14 cellular contexts compared by ENCODE assay signal in the genomic region with DNA sequence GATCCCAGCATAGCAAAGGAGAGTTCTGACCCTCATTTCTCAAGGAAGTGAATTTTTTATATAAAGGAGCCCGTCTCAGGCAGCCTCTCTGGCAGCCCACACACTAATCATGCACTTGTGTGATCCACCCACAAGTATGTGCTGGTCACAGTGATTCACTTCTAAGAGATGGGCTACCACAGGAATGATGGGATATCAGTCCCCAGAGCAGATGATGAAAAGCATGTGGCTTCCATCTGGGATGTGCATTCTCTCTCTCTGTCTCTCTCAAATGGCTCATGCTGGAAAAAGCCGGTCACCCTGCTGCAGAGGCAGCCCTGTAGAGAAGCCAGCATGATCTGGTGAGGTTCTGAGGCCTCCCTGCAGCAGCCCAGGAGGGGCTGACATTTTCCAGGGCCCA.
DNase-seq lines count a peak whose midpoint lies in the region; ATAC-seq, FAIRE-seq and TF ChIP-seq lines count a peak whose summit lies in the region.
"Had no signal": no experiment of that assay in that cellular context is flagged by ENCODE, and none has a peak within 500 bp of the region (broad histone marks: within the 10 kb centered on the region; RNA-seq: fewer than 3 reads in every experiment).

No MANE protein-coding gene starts in this region.

- no peak for FAIRE-seq in pancreas (lab: Jason Lieb, UNC)
- FAIRE-seq: GM18507 had no signal

- H3K4me3 ChIP-seq in SK-N-SH (ENCODE audit: low read depth in 2 of 2, low read length in 1 of 2) (no peak overlapping the region), foreskin fibroblast (ENCODE audit: low read depth in 1 of 2, low read length in 2 of 2) (no peak overlapping the region), pancreas (no peak overlapping the region)

- no peaks in the 10 kb centered on the region; the same call in 1 of the 2 replicates for H3K27me3 ChIP-seq in SK-N-SH (ENCODE audit: insufficient read depth)
- no peaks in the 10 kb centered on the region for H3K27me3 ChIP-seq in pancreas
- H3K27me3 ChIP-seq: brain microvascular endothelial cell had no signal

- H3K9me2 ChIP-seq in SK-N-SH: no peaks in the 10 kb centered on the region

- no peak for TF ChIP-seq RAD21 in SK-N-SH (IDR thresholded peaks at IDR 0.05; ENCODE audit: low read length)

- CTCF ChIA-PET in SK-N-SH (lab: Yijun Ruan, JAX): no interaction called here

- POLR2A ChIA-PET in SK-N-SH (lab: Yijun Ruan, JAX): no interaction called here

- H3K9me3 ChIP-seq in SK-N-SH (no peaks in the 10 kb centered on the region), pancreas (no peaks in the 10 kb centered on the region)

- H3K36me3 ChIP-seq in SK-N-SH (replicated peaks in 1 of 2; ENCODE audit: control insufficient read depth in 1 of 2, insufficient read depth in 2 of 2, low read length in 1 of 2) (no peaks in the 10 kb centered on the region), pancreas (no peaks in the 10 kb centered on the region)
- H3K36me3 ChIP-seq: brain microvascular endothelial cell had no signal

- no peak for TF ChIP-seq CTCF in SK-N-SH (IDR thresholded peaks at IDR 0.05)
- TF ChIP-seq CTCF in foreskin fibroblast (IDR thresholded peaks at IDR 0.05; ENCODE audit: low read depth, low read length): no peak
- TF ChIP-seq CTCF in pancreas (IDR thresholded peaks at IDR 0.05): no peak

- ATAC-seq in pancreas (peak in 3 of 4 donors; percentile 51 to 79 (median 68)), GM18907 (IDR thresholded peaks at IDR 0.05; ENCODE audit: unreplicated experiment) (no peak), GM19351 (IDR thresholded peaks at IDR 0.05; ENCODE audit: unreplicated experiment) (no peak)

- peak overlapping the region; percentile 68; the same call in 1 of the 2 replicates for H3K4me2 ChIP-seq in SK-N-SH

- intact Hi-C loops in pancreas (cut with DNase I): no loop called here

- DNase-seq in Daoy (ENCODE audit: low read depth) (peak; percentile 90), SK-N-SH (no peak), foreskin fibroblast (peak; percentile 87 to 94), pancreas (peak in 1 of 6 donors; percentile 22), cortex of kidney (lab: John Stamatoyannopoulos, UW) (no peak), cerebellar cortex (ENCODE audit: low spot score) (no peak)
- DNase-seq: activated CD4-positive, CD25-positive, alpha-beta regulatory T cell treated with anti-CD3 and anti-CD28 coated beads, Interleukin-2, amount 50 U/mL, for 72 hours; brain microvascular endothelial cell; NCI-H1694; retina; stimulated activated naive CD4-positive, alpha-beta T cell treated with Interleukin-2 at 50 U/mL for 16 hours had no signal

- H3K4me1 ChIP-seq in SK-N-SH (ENCODE audit: control insufficient read depth in 1 of 2, insufficient read depth in 2 of 2, low read depth in 1 of 2, low read length in 1 of 2) (peaks cover 0 to 16% of the 10 kb centered on the region in 2 experiments; a peak in 1 of 4 replicates), pancreas (no peaks in the 10 kb centered on the region)

- no peaks in the 10 kb centered on the region for H4K20me1 ChIP-seq in SK-N-SH (ENCODE audit: insufficient read depth)

- WGBS in SK-N-SH (ENCODE audit: low lambda C conversion rate): 0% methylated on average over 2 of the region's 2 CpGs
- WGBS in pancreas, 2 donors: 52 to 64% methylated on average over 2 of the region's 2 CpGs

- H3K27ac ChIP-seq in SK-N-SH (ENCODE audit: low read depth in 2 of 2, low read length in 1 of 2) (peak overlapping the region in 1 of 2 experiments; percentile 81; a peak in 3 of 4 replicates), pancreas (no peak overlapping the region)
- H3K27ac ChIP-seq: brain microvascular endothelial cell had no signal

- peak in 1 of 2 experiments; percentile 71; a peak in 3 of 4 replicates for TF ChIP-seq EP300 in SK-N-SH (IDR thresholded peaks at IDR 0.05; ENCODE audit: borderline replicate concordance in 1 of 2, low read depth in 1 of 2, low read length in 1 of 2)

- H3K79me2 ChIP-seq in SK-N-SH (ENCODE audit: insufficient read depth): no peaks in the 10 kb centered on the region

- H3F3A ChIP-seq in SK-N-SH (replicated peaks; ENCODE audit: insufficient read depth): peaks cover 14% of the 10 kb centered on the region

- peak overlapping the region; percentile 28; the same call in 1 of the 2 replicates for H3K9ac ChIP-seq in SK-N-SH

- peak overlapping the region; percentile 65; the same call in 1 of the 2 replicates for H2AFZ ChIP-seq in SK-N-SH (ENCODE audit: low read depth)

TF ChIP-seq in SK-N-SH, 30 proteins besides CTCF, POLR2A, EP300 and RAD21 (continues in another document):
- TF ChIP-seq, protein P1, sequence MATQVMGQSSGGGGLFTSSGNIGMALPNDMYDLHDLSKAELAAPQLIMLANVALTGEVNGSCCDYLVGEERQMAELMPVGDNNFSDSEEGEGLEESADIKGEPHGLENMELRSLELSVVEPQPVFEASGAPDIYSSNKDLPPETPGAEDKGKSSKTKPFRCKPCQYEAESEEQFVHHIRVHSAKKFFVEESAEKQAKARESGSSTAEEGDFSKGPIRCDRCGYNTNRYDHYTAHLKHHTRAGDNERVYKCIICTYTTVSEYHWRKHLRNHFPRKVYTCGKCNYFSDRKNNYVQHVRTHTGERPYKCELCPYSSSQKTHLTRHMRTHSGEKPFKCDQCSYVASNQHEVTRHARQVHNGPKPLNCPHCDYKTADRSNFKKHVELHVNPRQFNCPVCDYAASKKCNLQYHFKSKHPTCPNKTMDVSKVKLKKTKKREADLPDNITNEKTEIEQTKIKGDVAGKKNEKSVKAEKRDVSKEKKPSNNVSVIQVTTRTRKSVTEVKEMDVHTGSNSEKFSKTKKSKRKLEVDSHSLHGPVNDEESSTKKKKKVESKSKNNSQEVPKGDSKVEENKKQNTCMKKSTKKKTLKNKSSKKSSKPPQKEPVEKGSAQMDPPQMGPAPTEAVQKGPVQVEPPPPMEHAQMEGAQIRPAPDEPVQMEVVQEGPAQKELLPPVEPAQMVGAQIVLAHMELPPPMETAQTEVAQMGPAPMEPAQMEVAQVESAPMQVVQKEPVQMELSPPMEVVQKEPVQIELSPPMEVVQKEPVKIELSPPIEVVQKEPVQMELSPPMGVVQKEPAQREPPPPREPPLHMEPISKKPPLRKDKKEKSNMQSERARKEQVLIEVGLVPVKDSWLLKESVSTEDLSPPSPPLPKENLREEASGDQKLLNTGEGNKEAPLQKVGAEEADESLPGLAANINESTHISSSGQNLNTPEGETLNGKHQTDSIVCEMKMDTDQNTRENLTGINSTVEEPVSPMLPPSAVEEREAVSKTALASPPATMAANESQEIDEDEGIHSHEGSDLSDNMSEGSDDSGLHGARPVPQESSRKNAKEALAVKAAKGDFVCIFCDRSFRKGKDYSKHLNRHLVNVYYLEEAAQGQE (IDR thresholded peaks at IDR 0.05; ENCODE audit: low read depth, low read length): no peak
- TF ChIP-seq TCF12 (IDR thresholded peaks at IDR 0.05) (peak; percentile 97), GATA2 (CRISPR knock-in tag; IDR thresholded peaks at IDR 0.05) (no peak), MEF2A (IDR thresholded peaks at IDR 0.05; ENCODE audit: borderline replicate concordance, low read depth) (no peak), GABPA (IDR thresholded peaks at IDR 0.05; ENCODE audit: low read depth) (no peak), NRF1 (IDR thresholded peaks at IDR 0.05; ENCODE audit: low read depth, low read length) (no peak), FOSL2 (IDR thresholded peaks at IDR 0.05; ENCODE audit: borderline replicate concordance, low read depth) (peak; percentile 81), RFX5 (IDR thresholded peaks at IDR 0.05; ENCODE audit: low read length) (no peak), TAF1 (IDR thresholded peaks at IDR 0.05; ENCODE audit: borderline replicate concordance, low read depth, low read length) (no peak), RXRA (IDR thresholded peaks at IDR 0.05; ENCODE audit: borderline replicate concordance, low read depth) (no peak), POLR2AphosphoS5 (IDR thresholded peaks at IDR 0.05; ENCODE audit: low read depth, low read length) (peak; percentile 49; the same call in 1 of the 2 replicates)
- TF ChIP-seq, protein P2, sequence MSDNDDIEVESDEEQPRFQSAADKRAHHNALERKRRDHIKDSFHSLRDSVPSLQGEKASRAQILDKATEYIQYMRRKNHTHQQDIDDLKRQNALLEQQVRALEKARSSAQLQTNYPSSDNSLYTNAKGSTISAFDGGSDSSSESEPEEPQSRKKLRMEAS (IDR thresholded peaks at IDR 0.05; ENCODE audit: low read depth): peak; percentile 94
- TF ChIP-seq, protein P3, sequence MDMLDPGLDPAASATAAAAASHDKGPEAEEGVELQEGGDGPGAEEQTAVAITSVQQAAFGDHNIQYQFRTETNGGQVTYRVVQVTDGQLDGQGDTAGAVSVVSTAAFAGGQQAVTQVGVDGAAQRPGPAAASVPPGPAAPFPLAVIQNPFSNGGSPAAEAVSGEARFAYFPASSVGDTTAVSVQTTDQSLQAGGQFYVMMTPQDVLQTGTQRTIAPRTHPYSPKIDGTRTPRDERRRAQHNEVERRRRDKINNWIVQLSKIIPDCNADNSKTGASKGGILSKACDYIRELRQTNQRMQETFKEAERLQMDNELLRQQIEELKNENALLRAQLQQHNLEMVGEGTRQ (IDR thresholded peaks at IDR 0.05; ENCODE audit: borderline replicate concordance, low read depth, low read length): no peak
- TF ChIP-seq, protein P4, sequence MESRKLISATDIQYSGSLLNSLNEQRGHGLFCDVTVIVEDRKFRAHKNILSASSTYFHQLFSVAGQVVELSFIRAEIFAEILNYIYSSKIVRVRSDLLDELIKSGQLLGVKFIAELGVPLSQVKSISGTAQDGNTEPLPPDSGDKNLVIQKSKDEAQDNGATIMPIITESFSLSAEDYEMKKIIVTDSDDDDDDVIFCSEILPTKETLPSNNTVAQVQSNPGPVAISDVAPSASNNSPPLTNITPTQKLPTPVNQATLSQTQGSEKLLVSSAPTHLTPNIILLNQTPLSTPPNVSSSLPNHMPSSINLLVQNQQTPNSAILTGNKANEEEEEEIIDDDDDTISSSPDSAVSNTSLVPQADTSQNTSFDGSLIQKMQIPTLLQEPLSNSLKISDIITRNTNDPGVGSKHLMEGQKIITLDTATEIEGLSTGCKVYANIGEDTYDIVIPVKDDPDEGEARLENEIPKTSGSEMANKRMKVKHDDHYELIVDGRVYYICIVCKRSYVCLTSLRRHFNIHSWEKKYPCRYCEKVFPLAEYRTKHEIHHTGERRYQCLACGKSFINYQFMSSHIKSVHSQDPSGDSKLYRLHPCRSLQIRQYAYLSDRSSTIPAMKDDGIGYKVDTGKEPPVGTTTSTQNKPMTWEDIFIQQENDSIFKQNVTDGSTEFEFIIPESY (IDR thresholded peaks at IDR 0.05; ENCODE audit: borderline replicate concordance, low read depth): no peak

Comparison
In these comparisons a context has a peak if more than half of its experiments do, and no peak if none do; other contexts are left out.
1. DNase-seq: peak in Daoy (single experiment) and foreskin fibroblast (2 of 2); none in SK-N-SH (single experiment), cortex of kidney (single experiment) and cerebellar cortex (single experiment).
2. ATAC-seq: peak in pancreas (3 of 4); none in GM18907 (single experiment) and GM19351 (single experiment).